In genomic region chr2:40095003-40095402, GRCh38 we compare ENCODE assay signal across 11 cellular contexts.
DNase-seq lines count a peak whose midpoint lies in the region; TF ChIP-seq lines count a peak whose summit lies in the region.
"Had no signal": no experiment of that assay in that cellular context is flagged by ENCODE, and none has a peak within 500 bp of the region (broad histone marks: within the 10 kb centered on the region; RNA-seq: fewer than 3 reads in every experiment).

No MANE protein-coding gene starts in this region.

- no peaks in the 10 kb centered on the region for H3K27me3 Mint-ChIP-seq in mesothelial cell of epicardium (ENCODE audit: low read depth)

- DNase-seq in DMS 273 treated with DMSO at 0.1 percent for 48 hours (lab: John Stamatoyannopoulos, UW) (peak; percentile 55), HT1080 (ENCODE audit: low read depth) (peak; percentile 38), brain microvascular endothelial cell (peak; percentile 60), mesothelial cell of epicardium (ENCODE audit: low spot score in 2 of 2, unreplicated experiment in 2 of 2) (no peak), NCI-H2171 treated with DMSO at 0.1 percent for 48 hours (lab: John Stamatoyannopoulos, UW) (no peak), NCI-H2171 (lab: John Stamatoyannopoulos, UW) (no peak)
- no peak for DNase-seq in activated CD4-positive, alpha-beta T cell treated with anti-CD3 and anti-CD28 coated beads, Interleukin-2, amount 50 U/mL, for 1 hour
- DNase-seq: DND-41; NCI-H774; stimulated activated CD4-positive, alpha-beta T cell treated with anti-CD3 and anti-CD28 coated beads, Interleukin-4, amount 100 ng/mL, for 1 hour had no signal

- in situ Hi-C loops in brain microvascular endothelial cell (cut with HindIII; ENCODE audit: low pct_ligation_motif_present, low sequenced_read_pairs) = no loop called here

- no peaks in the 10 kb centered on the region for H3K36me3 ChIP-seq in brain microvascular endothelial cell (replicated peaks)

- TF ChIP-seq CTCF in brain microvascular endothelial cell (IDR thresholded peaks at IDR 0.05; ENCODE audit: low read depth, low read length, missing control alignments) (no peak), mesothelial cell of epicardium (IDR thresholded peaks at IDR 0.05; ENCODE audit: unreplicated experiment) (no peak)

- H3K36me3 Mint-ChIP-seq in mesothelial cell of epicardium = no peaks in the 10 kb centered on the region

- no peak overlapping the region for H3K4me3 ChIP-seq in brain microvascular endothelial cell (ENCODE audit: low read depth, low read length)

- H3K9me3 Mint-ChIP-seq in mesothelial cell of epicardium = no peaks in the 10 kb centered on the region
- H3K9me3 Mint-ChIP-seq: T-helper 1 cell treated with Interleukin-12 subunit alpha and Interleukin-12 subunit beta and Interleukin-4 antibody, amounts not matched to agents 30 μg/mL and 1 μg/mL, for 36 hours had no signal

- H3K4me3 Mint-ChIP-seq in mesothelial cell of epicardium = no peak overlapping the region
- H3K4me3 Mint-ChIP-seq: T-helper 1 cell treated with Interleukin-12 subunit alpha and Interleukin-12 subunit beta and Interleukin-4 antibody, amounts not matched to agents 30 μg/mL and 1 μg/mL, for 36 hours had no signal

- peak overlapping the region; percentile 39 for H3K27ac Mint-ChIP-seq in mesothelial cell of epicardium
- H3K27ac Mint-ChIP-seq: T-helper 1 cell treated with Interleukin-12 subunit alpha and Interleukin-12 subunit beta and Interleukin-4 antibody, amounts not matched to agents 30 μg/mL and 1 μg/mL, for 36 hours had no signal

- H3K4me1 Mint-ChIP-seq in mesothelial cell of epicardium = peaks cover 24% of the 10 kb centered on the region

- H3K27ac ChIP-seq in brain microvascular endothelial cell = no peak overlapping the region

- no peaks in the 10 kb centered on the region for H3K27me3 ChIP-seq in brain microvascular endothelial cell (replicated peaks)

Comparison
In these comparisons a context has a peak if more than half of its experiments do, and no peak if none do; other contexts are left out.
1. DNase-seq: peak in DMS 273 treated with DMSO at 0.1 percent for 48 hours (single experiment), HT1080 (single experiment) and brain microvascular endothelial cell (single experiment); none in mesothelial cell of epicardium (0 of 2), NCI-H2171 treated with DMSO at 0.1 percent for 48 hours (single experiment), activated CD4-positive, alpha-beta T cell treated with anti-CD3 and anti-CD28 coated beads, Interleukin-2, amount 50 U/mL, for 1 hour (single experiment) and NCI-H2171 (single experiment).